In the genomic region with DNA sequence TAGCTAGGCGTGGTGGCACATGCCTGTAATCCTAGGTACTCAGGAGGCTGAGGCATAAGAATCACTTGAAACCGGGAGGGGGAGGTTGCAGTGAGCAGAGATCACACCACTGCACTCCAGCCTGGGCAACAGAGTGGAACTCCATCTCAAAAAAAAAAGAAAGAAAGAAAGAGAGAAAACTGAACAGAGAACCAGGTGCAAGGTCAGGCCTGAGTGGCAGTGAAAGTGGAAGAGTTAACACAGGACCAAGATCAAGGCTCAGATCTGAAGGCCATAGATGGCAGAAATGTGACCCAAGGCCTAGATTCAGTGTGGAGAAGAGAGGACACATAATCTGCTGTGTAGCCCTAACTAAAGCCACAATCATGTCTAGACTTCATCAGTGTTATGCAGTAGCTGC, we compare ENCODE assay signal across 28 cellular contexts. TPM values are rescaled to one million over a fixed set of nuclear protein-coding genes. Genes with fewer than 3 reads are reported as not detected.
A peak's percentile ranks its signal among the peaks of the same experiment; 100 is the strongest.
DNase-seq lines count a peak whose midpoint lies in the region; ATAC-seq, FAIRE-seq and TF ChIP-seq lines count a peak whose summit lies in the region.
"Had no signal": no experiment of that assay in that cellular context is flagged by ENCODE, and none has a peak within 500 bp of the region (broad histone marks: within the 10 kb centered on the region; RNA-seq: fewer than 3 reads in every experiment).

No MANE protein-coding gene starts in this region.

- H3K9me3 Mint-ChIP-seq in MCF 10A (ENCODE audit: unreplicated experiment), result no peaks in the 10 kb centered on the region
- H3K9me3 Mint-ChIP-seq: CD8-positive, alpha-beta T cell; T-helper 1 cell treated with Interleukin-12 subunit alpha and Interleukin-12 subunit beta and Interleukin-4 antibody, amounts not matched to agents 30 μg/mL and 1 μg/mL, for 36 hours had no signal

- no peaks in the 10 kb centered on the region for H3K4me1 Mint-ChIP-seq in MCF 10A (ENCODE audit: insufficient read depth, unreplicated experiment)

- H3K27ac ChIP-seq in breast epithelium, result no peak overlapping the region
- H3K27ac ChIP-seq in OCI-LY3 (ENCODE audit: low read length), result peak overlapping the region; percentile 65
- H3K27ac ChIP-seq: KMS-11 had no signal

- no peak overlapping the region for H3K4me3 Mint-ChIP-seq in MCF 10A (ENCODE audit: unreplicated experiment)
- H3K4me3 Mint-ChIP-seq: CD8-positive, alpha-beta T cell; T-helper 1 cell treated with Interleukin-12 subunit alpha and Interleukin-12 subunit beta and Interleukin-4 antibody, amounts not matched to agents 30 μg/mL and 1 μg/mL, for 36 hours had no signal

- H3K4me2 ChIP-seq in OCI-LY3 (ENCODE audit: low read length), result peak overlapping the region; percentile 1; the same call in 1 of the 2 replicates
- H3K4me2 ChIP-seq: KMS-11 had no signal

- TF ChIP-seq POLR2A in breast epithelium (IDR thresholded peaks at IDR 0.05), result no peak

- no peak overlapping the region for H3K9ac ChIP-seq in OCI-LY3 (ENCODE audit: low read length)
- H3K9ac ChIP-seq: KMS-11 had no signal

- H3K27me3 ChIP-seq in breast epithelium (peaks cover 0 to 11% of the 10 kb centered on the region in 2 donors), OCI-LY3 (ENCODE audit: low read depth, low read length) (no peaks in the 10 kb centered on the region)

- BruUV-seq in MCF 10A (replicated peaks; lab: Mats Ljungman, UMichigan), result no TSS peak

- H4K20me1 ChIP-seq in OCI-LY3 (ENCODE audit: insufficient read depth, low read length), result no peaks in the 10 kb centered on the region

- H3K4me1 ChIP-seq in breast epithelium, result no peaks in the 10 kb centered on the region
- H3K4me1 ChIP-seq in OCI-LY3 (ENCODE audit: low read length), result peaks cover 34% of the 10 kb centered on the region

- no peak for FAIRE-seq in GM19239 (lab: Jason Lieb, UNC)
- FAIRE-seq: H54, HTR-8/SVneo had no signal

- no peak for ATAC-seq in GM19328 (IDR thresholded peaks at IDR 0.05; ENCODE audit: unreplicated experiment)
- ATAC-seq: CD8-positive, alpha-beta T cell; PC-3 had no signal

- POLR2A ChIA-PET in MCF 10A (lab: Yijun Ruan, JAX), result no interaction called here

- H3K27ac Mint-ChIP-seq in MCF 10A (ENCODE audit: low read depth, unreplicated experiment), result peak overlapping the region; percentile 46
- H3K27ac Mint-ChIP-seq: CD8-positive, alpha-beta T cell; T-helper 1 cell treated with Interleukin-12 subunit alpha and Interleukin-12 subunit beta and Interleukin-4 antibody, amounts not matched to agents 30 μg/mL and 1 μg/mL, for 36 hours had no signal

- intact Hi-C loops in MCF 10A (cut with micrococcal nuclease) (no loop called here), breast epithelium (cut with DNase I; ENCODE audit: low total_unique reads) (no loop called here)

- no peak for TF ChIP-seq CTCF in MCF 10A (IDR thresholded peaks at IDR 0.05; ENCODE audit: unreplicated experiment)
- TF ChIP-seq CTCF in breast epithelium (IDR thresholded peaks at IDR 0.05), result no peak
- no peak for TF ChIP-seq CTCF in OCI-LY3 (IDR thresholded peaks at IDR 0.05; ENCODE audit: low read depth, low read length)

- H3K36me3 Mint-ChIP-seq in MCF 10A (ENCODE audit: insufficient read depth, unreplicated experiment), result peaks cover 11% of the 10 kb centered on the region

- H2AFZ ChIP-seq in OCI-LY3 (ENCODE audit: low read depth, low read length), result no peak overlapping the region

- DNase-seq in MCF 10A (ENCODE audit: unreplicated experiment), result no peak
- DNase-seq in breast epithelium (ENCODE audit: low spot score in 2 of 2), result no peak
- DNase-seq in GM19239 (ENCODE audit: insufficient read length, low spot score), result peak; percentile 6
- no peak for DNase-seq in activated naive CD4-positive, alpha-beta T cell treated with anti-CD3 and anti-CD28 coated beads, Interleukin-2, amount 50 U/mL, for 16 hours
- no peak for DNase-seq in NCI-H82 (lab: John Stamatoyannopoulos, UW)
- no peak for DNase-seq in NCI-H345 treated with DMSO at 0.1 percent for 48 hours (lab: John Stamatoyannopoulos, UW; ENCODE audit: unreplicated experiment)
- DNase-seq: 8988T; C1 segment of cervical spinal cord; Calu3; CD8-positive, alpha-beta T cell; DMS153; GDM1; MV-4-11; NCI-H1694; NCI-H2081; NCI-H2171; NCI-H345; NCI-H524 treated with DMSO at 0.1 percent for 48 hours; PC-3; Right ventricle myocardium superior had no signal

- H3K9me3 ChIP-seq in breast epithelium, result no peaks in the 10 kb centered on the region
- no peaks in the 10 kb centered on the region for H3K9me3 ChIP-seq in OCI-LY3 (ENCODE audit: insufficient read depth, low read length)

- H3K27me3 Mint-ChIP-seq in MCF 10A (ENCODE audit: insufficient read depth, unreplicated experiment), result no peaks in the 10 kb centered on the region

- H3K36me3 ChIP-seq in breast epithelium, result no peaks in the 10 kb centered on the region
- no peaks in the 10 kb centered on the region for H3K36me3 ChIP-seq in OCI-LY3 (replicated peaks; ENCODE audit: low read depth, low read length)

- H3K4me3 ChIP-seq in breast epithelium, result no peak overlapping the region
- H3K4me3 ChIP-seq in OCI-LY3 (ENCODE audit: low read length), result no peak overlapping the region

- no peaks in the 10 kb centered on the region for H3K79me2 ChIP-seq in OCI-LY3 (ENCODE audit: low read length)

- CTCF ChIA-PET in MCF 10A (lab: Yijun Ruan, JAX), result no interaction called here

RNA-seq across cellular contexts. Expression of gene ZNF630, which starts 4.9 kb away (rescaled TPM):
- 2.4 and 3.2 TPM in 2 replicates for total RNA-seq in MCF 10A (2022)
- total RNA-seq in breast epithelium, result 1 to 10 TPM; 2.2 to 8.0 (median 6.6) TPM
- total RNA-seq: SK-MEL-5 had no signal

RNA-seq across cellular contexts. Expression of gene SPACA5B, which starts 54.1 kb away (rescaled TPM):
- total RNA-seq in MCF 10A (2022) (not detected in 2 replicates), breast epithelium (not detected)
- total RNA-seq: Calu3; CD8-positive, alpha-beta T cell; PC-3; Right ventricle myocardium superior; RPMI7951; SK-MEL-5 had no signal
